ENCODE assay signal across 1 cellular context in genomic region chr16:8885674-8886592, GRCh38.
TF ChIP-seq lines count a peak whose summit lies in the region.

No MANE protein-coding gene starts in this region.

TF ChIP-seq in HepG2, 621 proteins besides CTCF, POLR2A, EP300 and RAD21 (continued from another document and continues in another):
- TF ChIP-seq, protein P1, sequence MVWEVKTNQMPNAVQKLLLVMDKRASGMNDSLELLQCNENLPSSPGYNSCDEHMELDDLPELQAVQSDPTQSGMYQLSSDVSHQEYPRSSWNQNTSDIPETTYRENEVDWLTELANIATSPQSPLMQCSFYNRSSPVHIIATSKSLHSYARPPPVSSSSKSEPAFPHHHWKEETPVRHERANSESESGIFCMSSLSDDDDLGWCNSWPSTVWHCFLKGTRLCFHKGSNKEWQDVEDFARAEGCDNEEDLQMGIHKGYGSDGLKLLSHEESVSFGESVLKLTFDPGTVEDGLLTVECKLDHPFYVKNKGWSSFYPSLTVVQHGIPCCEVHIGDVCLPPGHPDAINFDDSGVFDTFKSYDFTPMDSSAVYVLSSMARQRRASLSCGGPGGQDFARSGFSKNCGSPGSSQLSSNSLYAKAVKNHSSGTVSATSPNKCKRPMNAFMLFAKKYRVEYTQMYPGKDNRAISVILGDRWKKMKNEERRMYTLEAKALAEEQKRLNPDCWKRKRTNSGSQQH (CRISPR knock-in tag; IDR thresholded peaks at IDR 0.05; ENCODE audit: low read depth) = no peak
- TF ChIP-seq GABPB1 (CRISPR knock-in tag; IDR thresholded peaks at IDR 0.05) (no peak; the same call in 1 of the 2 replicates), ELF4 (CRISPR knock-in tag; IDR thresholded peaks at IDR 0.05; ENCODE audit: borderline replicate concordance) (no peak), SMYD3 (CRISPR knock-in tag; IDR thresholded peaks at IDR 0.05) (no peak), ZNF761 (CRISPR knock-in tag; conservative IDR thresholded peaks at IDR 0.05) (no peak), ZNF672 (CRISPR knock-in tag; IDR thresholded peaks at IDR 0.05) (peak; percentile 57; the same call in 1 of the 2 replicates), SP4 (CRISPR knock-in tag; IDR thresholded peaks at IDR 0.05) (no peak), NR3C1 (CRISPR knock-in tag; IDR thresholded peaks at IDR 0.05) (no peak), HIVEP1 (CRISPR knock-in tag; IDR thresholded peaks at IDR 0.05) (no peak), MEF2D (CRISPR knock-in tag; IDR thresholded peaks at IDR 0.05) (no peak), RBM39 (IDR thresholded peaks at IDR 0.05; ENCODE audit: low read depth, low read length, poor library complexity, severe bottlenecking) (peak; percentile 40), PAWR (CRISPR knock-in tag; IDR thresholded peaks at IDR 0.05; ENCODE audit: borderline replicate concordance) (no peak), KDM5A (IDR thresholded peaks at IDR 0.05; ENCODE audit: borderline replicate concordance, low read length) (no peak), HDAC6 (IDR thresholded peaks at IDR 0.05; ENCODE audit: low read depth, low read length) (no peak), ZNF232 (CRISPR knock-in tag; IDR thresholded peaks at IDR 0.05; ENCODE audit: borderline replicate concordance) (no peak), ZNF572 (CRISPR knock-in tag; IDR thresholded peaks at IDR 0.05) (no peak), NFRKB (IDR thresholded peaks at IDR 0.05) (no peak), ZNF782 (CRISPR knock-in tag; IDR thresholded peaks at IDR 0.05; ENCODE audit: borderline replicate concordance) (no peak), RNF219 (CRISPR knock-in tag; IDR thresholded peaks at IDR 0.05) (no peak), MLLT10 (CRISPR knock-in tag; IDR thresholded peaks at IDR 0.05) (no peak), SUZ12 (IDR thresholded peaks at IDR 0.05; ENCODE audit: low read depth, low read length) (no peak), MAZ (IDR thresholded peaks at IDR 0.05; ENCODE audit: borderline replicate concordance, low read depth, low read length) (no peak), MAZ (CRISPR knock-in tag; IDR thresholded peaks at IDR 0.05; ENCODE audit: low read depth) (peak; percentile 5; the same call in 1 of the 2 replicates), PPARG (CRISPR knock-in tag; conservative IDR thresholded peaks at IDR 0.05) (no peak), PHF5A (CRISPR knock-in tag; IDR thresholded peaks at IDR 0.05; ENCODE audit: low read depth, unreplicated experiment) (no peak), ZNF12 (CRISPR knock-in tag; IDR thresholded peaks at IDR 0.05) (no peak), TGIF2 (CRISPR knock-in tag; IDR thresholded peaks at IDR 0.05) (no peak), TBX2 (CRISPR knock-in tag; IDR thresholded peaks at IDR 0.05; ENCODE audit: borderline replicate concordance) (no peak), MXD1 (CRISPR knock-in tag; IDR thresholded peaks at IDR 0.05) (no peak; the same call in 1 of the 2 replicates), TBP (CRISPR knock-in tag; IDR thresholded peaks at IDR 0.05) (no peak), EHMT2 (IDR thresholded peaks at IDR 0.05; ENCODE audit: borderline replicate concordance, low read depth, low read length) (no peak), LCORL (IDR thresholded peaks at IDR 0.05) (no peak), LCORL (CRISPR knock-in tag; IDR thresholded peaks at IDR 0.05) (peak; percentile 33; the same call in 1 of the 2 replicates), SRSF9 (IDR thresholded peaks at IDR 0.05; ENCODE audit: borderline replicate concordance, insufficient read depth, low read depth, low read length, poor library complexity, severe bottlenecking) (no peak), ZNF281 (CRISPR knock-in tag; IDR thresholded peaks at IDR 0.05; ENCODE audit: borderline replicate concordance) (0 out of 2 replicates have a peak, but pooled peaks have one; percentile 6), ZNF605 (CRISPR knock-in tag; IDR thresholded peaks at IDR 0.05) (peak; percentile 81; the same call in 1 of the 2 replicates)
- TF ChIP-seq, protein P2, sequence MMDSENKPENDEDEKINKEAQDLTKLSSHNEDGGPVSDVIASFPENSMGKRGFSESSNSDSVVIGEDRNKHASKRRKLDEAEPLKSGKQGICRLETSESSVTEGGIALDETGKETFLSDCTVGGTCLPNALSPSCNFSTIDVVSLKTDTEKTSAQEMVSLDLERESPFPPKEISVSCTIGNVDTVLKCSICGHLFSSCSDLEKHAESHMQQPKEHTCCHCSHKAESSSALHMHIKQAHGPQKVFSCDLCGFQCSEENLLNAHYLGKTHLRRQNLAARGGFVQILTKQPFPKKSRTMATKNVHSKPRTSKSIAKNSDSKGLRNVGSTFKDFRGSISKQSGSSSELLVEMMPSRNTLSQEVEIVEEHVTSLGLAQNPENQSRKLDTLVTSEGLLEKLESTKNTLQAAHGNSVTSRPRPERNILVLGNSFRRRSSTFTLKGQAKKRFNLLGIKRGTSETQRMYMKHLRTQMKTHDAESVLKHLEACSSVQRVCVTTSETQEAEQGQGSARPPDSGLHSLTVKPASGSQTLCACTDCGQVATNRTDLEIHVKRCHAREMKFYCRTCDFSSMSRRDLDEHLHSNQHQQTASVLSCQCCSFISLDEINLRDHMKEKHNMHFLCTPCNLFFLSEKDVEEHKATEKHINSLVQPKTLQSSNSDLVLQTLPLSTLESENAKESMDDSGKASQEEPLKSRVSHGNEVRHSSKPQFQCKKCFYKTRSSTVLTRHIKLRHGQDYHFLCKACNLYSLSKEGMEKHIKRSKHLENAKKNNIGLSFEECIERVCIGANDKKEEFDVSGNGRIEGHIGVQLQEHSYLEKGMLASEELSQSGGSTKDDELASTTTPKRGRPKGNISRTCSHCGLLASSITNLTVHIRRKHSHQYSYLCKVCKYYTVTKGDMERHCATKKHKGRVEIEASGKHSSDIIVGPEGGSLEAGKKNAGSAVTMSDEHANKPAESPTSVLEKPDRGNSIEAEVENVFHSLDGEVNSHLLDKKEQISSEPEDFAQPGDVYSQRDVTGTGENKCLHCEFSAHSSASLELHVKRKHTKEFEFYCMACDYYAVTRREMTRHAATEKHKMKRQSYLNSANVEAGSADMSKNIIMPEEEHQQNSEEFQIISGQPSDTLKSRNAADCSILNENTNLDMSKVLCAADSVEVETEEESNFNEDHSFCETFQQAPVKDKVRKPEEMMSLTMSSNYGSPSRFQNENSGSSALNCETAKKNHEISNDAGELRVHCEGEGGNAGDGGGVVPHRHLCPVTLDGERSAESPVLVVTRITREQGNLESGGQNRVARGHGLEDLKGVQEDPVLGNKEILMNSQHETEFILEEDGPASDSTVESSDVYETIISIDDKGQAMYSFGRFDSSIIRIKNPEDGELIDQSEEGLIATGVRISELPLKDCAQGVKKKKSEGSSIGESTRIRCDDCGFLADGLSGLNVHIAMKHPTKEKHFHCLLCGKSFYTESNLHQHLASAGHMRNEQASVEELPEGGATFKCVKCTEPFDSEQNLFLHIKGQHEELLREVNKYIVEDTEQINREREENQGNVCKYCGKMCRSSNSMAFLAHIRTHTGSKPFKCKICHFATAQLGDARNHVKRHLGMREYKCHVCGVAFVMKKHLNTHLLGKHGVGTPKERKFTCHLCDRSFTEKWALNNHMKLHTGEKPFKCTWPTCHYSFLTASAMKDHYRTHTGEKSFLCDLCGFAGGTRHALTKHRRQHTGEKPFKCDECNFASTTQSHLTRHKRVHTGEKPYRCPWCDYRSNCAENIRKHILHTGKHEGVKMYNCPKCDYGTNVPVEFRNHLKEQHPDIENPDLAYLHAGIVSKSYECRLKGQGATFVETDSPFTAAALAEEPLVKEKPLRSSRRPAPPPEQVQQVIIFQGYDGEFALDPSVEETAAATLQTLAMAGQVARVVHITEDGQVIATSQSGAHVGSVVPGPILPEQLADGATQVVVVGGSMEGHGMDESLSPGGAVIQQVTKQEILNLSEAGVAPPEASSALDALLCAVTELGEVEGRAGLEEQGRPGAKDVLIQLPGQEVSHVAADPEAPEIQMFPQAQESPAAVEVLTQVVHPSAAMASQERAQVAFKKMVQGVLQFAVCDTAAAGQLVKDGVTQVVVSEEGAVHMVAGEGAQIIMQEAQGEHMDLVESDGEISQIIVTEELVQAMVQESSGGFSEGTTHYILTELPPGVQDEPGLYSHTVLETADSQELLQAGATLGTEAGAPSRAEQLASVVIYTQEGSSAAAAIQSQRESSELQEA (CRISPR knock-in tag; IDR thresholded peaks at IDR 0.05; ENCODE audit: not compliant biosample characterization) = no peak
- TF ChIP-seq, protein P3, sequence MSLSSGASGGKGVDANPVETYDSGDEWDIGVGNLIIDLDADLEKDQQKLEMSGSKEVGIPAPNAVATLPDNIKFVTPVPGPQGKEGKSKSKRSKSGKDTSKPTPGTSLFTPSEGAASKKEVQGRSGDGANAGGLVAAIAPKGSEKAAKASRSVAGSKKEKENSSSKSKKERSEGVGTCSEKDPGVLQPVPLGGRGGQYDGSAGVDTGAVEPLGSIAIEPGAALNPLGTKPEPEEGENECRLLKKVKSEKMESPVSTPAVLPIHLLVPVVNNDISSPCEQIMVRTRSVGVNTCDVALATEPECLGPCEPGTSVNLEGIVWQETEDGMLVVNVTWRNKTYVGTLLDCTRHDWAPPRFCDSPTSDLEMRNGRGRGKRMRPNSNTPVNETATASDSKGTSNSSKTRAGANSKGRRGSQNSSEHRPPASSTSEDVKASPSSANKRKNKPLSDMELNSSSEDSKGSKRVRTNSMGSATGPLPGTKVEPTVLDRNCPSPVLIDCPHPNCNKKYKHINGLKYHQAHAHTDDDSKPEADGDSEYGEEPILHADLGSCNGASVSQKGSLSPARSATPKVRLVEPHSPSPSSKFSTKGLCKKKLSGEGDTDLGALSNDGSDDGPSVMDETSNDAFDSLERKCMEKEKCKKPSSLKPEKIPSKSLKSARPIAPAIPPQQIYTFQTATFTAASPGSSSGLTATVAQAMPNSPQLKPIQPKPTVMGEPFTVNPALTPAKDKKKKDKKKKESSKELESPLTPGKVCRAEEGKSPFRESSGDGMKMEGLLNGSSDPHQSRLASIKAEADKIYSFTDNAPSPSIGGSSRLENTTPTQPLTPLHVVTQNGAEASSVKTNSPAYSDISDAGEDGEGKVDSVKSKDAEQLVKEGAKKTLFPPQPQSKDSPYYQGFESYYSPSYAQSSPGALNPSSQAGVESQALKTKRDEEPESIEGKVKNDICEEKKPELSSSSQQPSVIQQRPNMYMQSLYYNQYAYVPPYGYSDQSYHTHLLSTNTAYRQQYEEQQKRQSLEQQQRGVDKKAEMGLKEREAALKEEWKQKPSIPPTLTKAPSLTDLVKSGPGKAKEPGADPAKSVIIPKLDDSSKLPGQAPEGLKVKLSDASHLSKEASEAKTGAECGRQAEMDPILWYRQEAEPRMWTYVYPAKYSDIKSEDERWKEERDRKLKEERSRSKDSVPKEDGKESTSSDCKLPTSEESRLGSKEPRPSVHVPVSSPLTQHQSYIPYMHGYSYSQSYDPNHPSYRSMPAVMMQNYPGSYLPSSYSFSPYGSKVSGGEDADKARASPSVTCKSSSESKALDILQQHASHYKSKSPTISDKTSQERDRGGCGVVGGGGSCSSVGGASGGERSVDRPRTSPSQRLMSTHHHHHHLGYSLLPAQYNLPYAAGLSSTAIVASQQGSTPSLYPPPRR (CRISPR knock-in tag; IDR thresholded peaks at IDR 0.05; ENCODE audit: borderline replicate concordance) = no peak
- TF ChIP-seq, protein P4, sequence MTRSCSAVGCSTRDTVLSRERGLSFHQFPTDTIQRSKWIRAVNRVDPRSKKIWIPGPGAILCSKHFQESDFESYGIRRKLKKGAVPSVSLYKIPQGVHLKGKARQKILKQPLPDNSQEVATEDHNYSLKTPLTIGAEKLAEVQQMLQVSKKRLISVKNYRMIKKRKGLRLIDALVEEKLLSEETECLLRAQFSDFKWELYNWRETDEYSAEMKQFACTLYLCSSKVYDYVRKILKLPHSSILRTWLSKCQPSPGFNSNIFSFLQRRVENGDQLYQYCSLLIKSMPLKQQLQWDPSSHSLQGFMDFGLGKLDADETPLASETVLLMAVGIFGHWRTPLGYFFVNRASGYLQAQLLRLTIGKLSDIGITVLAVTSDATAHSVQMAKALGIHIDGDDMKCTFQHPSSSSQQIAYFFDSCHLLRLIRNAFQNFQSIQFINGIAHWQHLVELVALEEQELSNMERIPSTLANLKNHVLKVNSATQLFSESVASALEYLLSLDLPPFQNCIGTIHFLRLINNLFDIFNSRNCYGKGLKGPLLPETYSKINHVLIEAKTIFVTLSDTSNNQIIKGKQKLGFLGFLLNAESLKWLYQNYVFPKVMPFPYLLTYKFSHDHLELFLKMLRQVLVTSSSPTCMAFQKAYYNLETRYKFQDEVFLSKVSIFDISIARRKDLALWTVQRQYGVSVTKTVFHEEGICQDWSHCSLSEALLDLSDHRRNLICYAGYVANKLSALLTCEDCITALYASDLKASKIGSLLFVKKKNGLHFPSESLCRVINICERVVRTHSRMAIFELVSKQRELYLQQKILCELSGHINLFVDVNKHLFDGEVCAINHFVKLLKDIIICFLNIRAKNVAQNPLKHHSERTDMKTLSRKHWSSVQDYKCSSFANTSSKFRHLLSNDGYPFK (CRISPR knock-in tag; IDR thresholded peaks at IDR 0.05; ENCODE audit: borderline replicate concordance) = 0 out of 2 replicates have a peak, but pooled peaks have one; percentile 30
